ENCODE assay signal across 20 cellular contexts in the genomic region with DNA sequence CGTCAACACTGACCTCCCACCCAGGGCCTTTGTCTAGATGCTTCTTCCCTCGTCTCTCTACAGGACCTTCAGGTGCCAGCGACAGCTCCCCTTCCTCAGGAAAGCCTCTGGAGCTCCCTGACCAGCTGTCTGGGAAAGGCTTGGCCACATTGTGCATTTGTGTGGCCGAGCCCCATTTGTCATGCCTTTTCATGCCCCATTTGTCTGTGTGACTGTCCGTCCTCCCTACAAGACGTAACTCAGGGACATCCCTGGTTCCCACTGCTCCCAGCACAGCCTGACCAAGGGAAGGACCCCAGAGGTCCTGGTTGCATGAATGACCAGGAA. TPM values are rescaled to one million over a fixed set of nuclear protein-coding genes. Genes with fewer than 3 reads are reported as not detected.
DNase-seq lines count a peak whose midpoint lies in the region; ATAC-seq, FAIRE-seq and TF ChIP-seq lines count a peak whose summit lies in the region.
"Had no signal": no experiment of that assay in that cellular context is flagged by ENCODE, and none has a peak within 500 bp of the region (broad histone marks: within the 10 kb centered on the region; RNA-seq: fewer than 3 reads in every experiment).

No MANE protein-coding gene starts in this region.

- no peaks in the 10 kb centered on the region for H3K9me2 ChIP-seq in Karpas-422 (replicated peaks; ENCODE audit: insufficient read depth, low read length)

- H3K4me1 Mint-ChIP-seq in WTC11: peaks cover 11% of the 10 kb centered on the region
- H3K4me1 Mint-ChIP-seq: CD8-positive, alpha-beta memory T cell had no signal

- H2AFZ ChIP-seq in Karpas-422 (ENCODE audit: low read length): no peak overlapping the region

- intact Hi-C loops in esophagus muscularis mucosa (cut with DNase I): no loop called here
- intact Hi-C loops in sigmoid colon (cut with DNase I): no loop called here

- DNase-seq in WTC11 (ENCODE audit: low spot score) (no peak), bronchial epithelial cell (ENCODE audit: low read depth) (no peak), esophagus muscularis mucosa (ENCODE audit: extremely low spot score) (no peak), sigmoid colon (peak; percentile 45), Karpas-422 (no peak)
- DNase-seq: ACHN, NCI-H1417 treated with DMSO at 0.1 percent for 48 hours, NCI-H187 treated with DMSO at 0.1 percent for 48 hours, NCI-H226, NCI-H524 treated with DMSO at 0.1 percent for 48 hours, PC-3, RPMI8226, SIG-M5 had no signal

- no peak overlapping the region for H3K4me3 Mint-ChIP-seq in WTC11
- H3K4me3 Mint-ChIP-seq: CD8-positive, alpha-beta memory T cell had no signal

- peak overlapping the region; percentile 45 to 94 (median 89) for H3K27ac ChIP-seq in esophagus muscularis mucosa (replicated peaks in 1 of 4)
- H3K27ac ChIP-seq in sigmoid colon: peak overlapping the region in 1 of 4 donors; percentile 3
- no peak overlapping the region for H3K27ac ChIP-seq in Karpas-422 (ENCODE audit: low read length)
- H3K27ac ChIP-seq: KMS-11 had no signal

- POLR2A ChIA-PET in WTC11 (lab: Charles Lee): no interaction called here

- H3K9me3 Mint-ChIP-seq in WTC11: no peaks in the 10 kb centered on the region
- H3K9me3 Mint-ChIP-seq: CD8-positive, alpha-beta memory T cell had no signal

- H3K36me3 Mint-ChIP-seq in WTC11: peaks cover 8% of the 10 kb centered on the region

- H4K20me1 ChIP-seq in Karpas-422 (ENCODE audit: insufficient read depth, low read depth, low read length): peaks cover 5% of the 10 kb centered on the region; the same call in 1 of the 2 replicates

- H3K4me2 ChIP-seq in Karpas-422 (ENCODE audit: low read depth, low read length, poor library complexity, severe bottlenecking): no peak overlapping the region
- H3K4me2 ChIP-seq: KMS-11 had no signal

- H3K4me3 ChIP-seq in bronchial epithelial cell (ENCODE audit: low read depth, low read length) (no peak overlapping the region), esophagus muscularis mucosa (no peak overlapping the region), sigmoid colon (no peak overlapping the region), Karpas-422 (ENCODE audit: low read length) (no peak overlapping the region)

- CTCF ChIA-PET in WTC11 (lab: Charles Lee): interaction anchor here (1.0 to 1.2 kb wide), 6 partner anchors 12 to 825 kb away, joined by 3 to 5 read pairs (median 3); no protein-coding TSS in a partner anchor

- no peaks in the 10 kb centered on the region for H3K27me3 ChIP-seq in bronchial epithelial cell (ENCODE audit: control insufficient read depth, insufficient read depth, low read length)
- H3K27me3 ChIP-seq in esophagus muscularis mucosa: no peaks in the 10 kb centered on the region
- H3K27me3 ChIP-seq in sigmoid colon: no peaks in the 10 kb centered on the region
- H3K27me3 ChIP-seq in Karpas-422 (ENCODE audit: low read length): no peaks in the 10 kb centered on the region

- ATAC-seq in WTC11: no peak
- ATAC-seq in HG03108 (IDR thresholded peaks at IDR 0.05; ENCODE audit: unreplicated experiment): no peak
- ATAC-seq in GM21528 (IDR thresholded peaks at IDR 0.05; ENCODE audit: low FRiP score, unreplicated experiment): no peak
- ATAC-seq: PC-3 had no signal

- FAIRE-seq in bronchial epithelial cell (lab: Jason Lieb, UNC): peak; percentile 60
- FAIRE-seq: D721Med, GM12892, GM18507 had no signal

- H3K36me3 ChIP-seq in bronchial epithelial cell (ENCODE audit: control insufficient read depth, insufficient read depth, low read length): peaks cover 37% of the 10 kb centered on the region
- peaks cover 0 to 98% (median 49%) of the 10 kb centered on the region in 4 donors for H3K36me3 ChIP-seq in esophagus muscularis mucosa
- H3K36me3 ChIP-seq in sigmoid colon: peaks cover 0 to 38% (median 12%) of the 10 kb centered on the region in 4 donors
- no peaks in the 10 kb centered on the region for H3K36me3 ChIP-seq in Karpas-422 (ENCODE audit: insufficient read depth, low read length)

- TF ChIP-seq POLR2A in esophagus muscularis mucosa (IDR thresholded peaks at IDR 0.05; ENCODE audit: low read depth): no peak
- TF ChIP-seq POLR2A in sigmoid colon (IDR thresholded peaks at IDR 0.05): no peak

- peak overlapping the region; percentile 83 for H3K27ac Mint-ChIP-seq in WTC11

- no peaks in the 10 kb centered on the region for H3K9me3 ChIP-seq in esophagus muscularis mucosa
- no peaks in the 10 kb centered on the region for H3K9me3 ChIP-seq in sigmoid colon
- H3K9me3 ChIP-seq in Karpas-422 (ENCODE audit: low read length): no peaks in the 10 kb centered on the region

- no peaks in the 10 kb centered on the region for H3K27me3 Mint-ChIP-seq in WTC11 (ENCODE audit: low read depth)
- H3K27me3 Mint-ChIP-seq: CD8-positive, alpha-beta memory T cell had no signal

- WGBS in esophagus muscularis mucosa: 91% methylated on average over 6 of the region's 6 CpGs
- WGBS in sigmoid colon, 2 donors: 95 to 96% methylated on average over 6 of the region's 6 CpGs

- H3K9ac ChIP-seq in Karpas-422 (ENCODE audit: low read length): no peak overlapping the region
- H3K9ac ChIP-seq: KMS-11 had no signal

- no peak for TF ChIP-seq CTCF in WTC11 (IDR thresholded peaks at IDR 0.05)
- no peak for TF ChIP-seq CTCF in bronchial epithelial cell (IDR thresholded peaks at IDR 0.05; ENCODE audit: insufficient read depth, low read length, severe bottlenecking)
- TF ChIP-seq CTCF in esophagus muscularis mucosa (IDR thresholded peaks at IDR 0.05): no peak
- no peak for TF ChIP-seq CTCF in sigmoid colon (IDR thresholded peaks at IDR 0.05)

- H3K4me1 ChIP-seq in esophagus muscularis mucosa: peaks cover 25 to 68% (median 63%) of the 10 kb centered on the region in 4 donors
- peaks cover 0 to 34% (median 18%) of the 10 kb centered on the region in 4 donors for H3K4me1 ChIP-seq in sigmoid colon
- H3K4me1 ChIP-seq in Karpas-422 (ENCODE audit: low read length): no peaks in the 10 kb centered on the region

- TF ChIP-seq EP300 in esophagus muscularis mucosa (IDR thresholded peaks at IDR 0.05): no peak
- TF ChIP-seq EP300 in sigmoid colon (IDR thresholded peaks at IDR 0.05): no peak

- no peaks in the 10 kb centered on the region for H3K79me2 ChIP-seq in Karpas-422 (ENCODE audit: low read length)

TF ChIP-seq in WTC11, 78 proteins besides CTCF, POLR2A, EP300 and RAD21:
- TF ChIP-seq, protein P1, sequence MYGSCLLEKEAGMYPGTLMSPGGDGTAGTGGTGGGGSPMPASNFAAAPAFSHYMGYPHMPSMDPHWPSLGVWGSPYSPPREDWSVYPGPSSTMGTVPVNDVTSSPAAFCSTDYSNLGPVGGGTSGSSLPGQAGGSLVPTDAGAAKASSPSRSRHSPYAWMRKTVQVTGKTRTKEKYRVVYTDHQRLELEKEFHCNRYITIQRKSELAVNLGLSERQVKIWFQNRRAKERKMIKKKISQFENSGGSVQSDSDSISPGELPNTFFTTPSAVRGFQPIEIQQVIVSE (CRISPR knock-in tag; IDR thresholded peaks at IDR 0.05; ENCODE audit: borderline replicate concordance): no peak
- no peak for TF ChIP-seq MXD4 (CRISPR knock-in tag; IDR thresholded peaks at IDR 0.05; ENCODE audit: borderline replicate concordance)
TF ChIP-seq in WTC11: peak in this region for 0.

RNA-seq across cellular contexts. Expression of gene ZFYVE21, which starts 23.8 kb away (rescaled TPM):
- total RNA-seq in WTC11 (2021) (59.7 to 69.2 TPM (median 65.1 TPM) in 3 replicates), bronchial epithelial cell (76.1 and 77.7 TPM in 2 replicates), esophagus muscularis mucosa (100 to 1,000 TPM; 121 to 180 (median 156) TPM), sigmoid colon (100 to 1,000 TPM in 1 of 4 donors, 10 to 100 TPM in 3; 84.2 to 106 (median 89.4) TPM)
- polyA plus RNA-seq in sigmoid colon: 10 to 100 TPM; 41.7 to 90.1 (median 61.7) TPM
- total RNA-seq in Karpas-422 (2014; rRNA removed; shearing (Covaris generic); ENCODE audit: low replicate concordance): 28.4 and 29.7 TPM in 2 replicates

RNA-seq across cellular contexts. Expression of gene XRCC3, which starts 24.2 kb away (rescaled TPM):
- total RNA-seq in WTC11 (2021): 46.7 to 51.4 TPM (median 50.5 TPM) in 3 replicates
- 4.9 and 6.1 TPM in 2 replicates for total RNA-seq in bronchial epithelial cell
- 1 to 10 TPM; 1.6 to 5.4 (median 2.1) TPM for total RNA-seq in esophagus muscularis mucosa
- total RNA-seq in sigmoid colon: 1 to 10 TPM; 1.8 to 7.5 (median 2.0) TPM
- polyA plus RNA-seq in sigmoid colon: 10 to 100 TPM in 1 of 3 donors, 1 to 10 TPM in 2; 3.6 to 15.7 (median 5.1) TPM
- total RNA-seq in Karpas-422 (2014; rRNA removed; shearing (Covaris generic); ENCODE audit: low replicate concordance): 36.7 and 70.5 TPM in 2 replicates
